ENCODE assay signal across 29 cellular contexts in genomic region chr10:11005626-11006427, GRCh38. TPM values are rescaled to one million over a fixed set of nuclear protein-coding genes. Genes with fewer than 3 reads are reported as not detected.
A peak's percentile ranks its signal among the peaks of the same experiment; 100 is the strongest.
DNase-seq lines count a peak whose midpoint lies in the region; ATAC-seq, FAIRE-seq and TF ChIP-seq lines count a peak whose summit lies in the region.
"Had no signal": no experiment of that assay in that cellular context is flagged by ENCODE, and none has a peak within 500 bp of the region (broad histone marks: within the 10 kb centered on the region; RNA-seq: fewer than 3 reads in every experiment).

No MANE protein-coding gene starts in this region.

- H3K27ac ChIP-seq in astrocyte (ENCODE audit: low read depth, low read length): no peak overlapping the region
- H3K27ac ChIP-seq in esophagus muscularis mucosa (replicated peaks in 1 of 4): peak overlapping the region in 1 of 4 donors; percentile 18
- no peak overlapping the region for H3K27ac ChIP-seq in PC-3 (ENCODE audit: low read length)
- H3K27ac ChIP-seq: breast epithelium, uterus had no signal

- WGBS in esophagus muscularis mucosa: 85% methylated on average over 11 of the region's 11 CpGs

- DNase-seq in astrocyte (ENCODE audit: low read depth) (no peak), esophagus muscularis mucosa (ENCODE audit: extremely low spot score) (peak; percentile 57), neural crest cell (ENCODE audit: low read depth, low spot score) (no peak), superior temporal gyrus (ENCODE audit: extremely low spot score) (peak; percentile 58), NOMO-1 treated with DMSO at 0.1 percent for 48 hours (lab: John Stamatoyannopoulos, UW; ENCODE audit: unreplicated experiment) (no peak), putamen (ENCODE audit: low spot score) (no peak), PC-3 (no peak), NCI-H2107 (lab: John Stamatoyannopoulos, UW) (no peak)
- DNase-seq: ACHN; activated CD4-positive, alpha-beta memory T cell treated with anti-CD3 and anti-CD28 coated beads, Interleukin-2, amount 10 ng/mL, durations not matched to agents 7 days and 5 days; DMS53; GF-D8; H7; Kasumi-1; mesenchymal stem cell; naive thymus-derived CD8-positive, alpha-beta T cell; NCI-H2171 treated with DMSO at 0.1 percent for 48 hours; NCI-H524; NK-92 treated with Interleukin-12 subunit alpha and Interleukin-12 subunit beta, amount 100 ng/mL, for 24 hours; posterior cingulate gyrus; stimulated activated CD4-positive, alpha-beta T cell treated with anti-CD3 and anti-CD28 coated beads, Interleukin-2, amount 100 ng/mL, for 24 hours; uterus had no signal

- H3K36me3 ChIP-seq in astrocyte (ENCODE audit: insufficient read depth, low read length) (no peaks in the 10 kb centered on the region), esophagus muscularis mucosa (no peaks in the 10 kb centered on the region), PC-3 (ENCODE audit: low read depth, low read length) (no peaks in the 10 kb centered on the region)
- H3K36me3 ChIP-seq: breast epithelium, uterus had no signal

- H3K9me3 ChIP-seq in astrocyte (ENCODE audit: insufficient read depth, low read depth, low read length) (no peaks in the 10 kb centered on the region), esophagus muscularis mucosa (no peaks in the 10 kb centered on the region), PC-3 (ENCODE audit: low read length) (no peaks in the 10 kb centered on the region)
- H3K9me3 ChIP-seq: breast epithelium, uterus had no signal

- ATAC-seq in PC-3: no peak
- ATAC-seq: activated CD4-positive, CD25-positive, alpha-beta regulatory T cell treated with anti-CD3 and anti-CD28 coated beads, Interleukin-2, amount 50 U/mL, for 24 hours; HepG2; naive thymus-derived CD8-positive, alpha-beta T cell had no signal

- no peaks in the 10 kb centered on the region for H3K27me3 ChIP-seq in astrocyte (ENCODE audit: insufficient read depth, low read length)
- H3K27me3 ChIP-seq in esophagus muscularis mucosa: no peaks in the 10 kb centered on the region
- peaks cover 30% of the 10 kb centered on the region; the same call in 1 of the 2 replicates for H3K27me3 ChIP-seq in PC-3 (ENCODE audit: low read length)
- H3K27me3 ChIP-seq: uterus had no signal

- BruUV-seq in PC-3 (replicated peaks; lab: Mats Ljungman, UMichigan): no TSS peak

- no peak for TF ChIP-seq POLR2A in esophagus muscularis mucosa (IDR thresholded peaks at IDR 0.05; ENCODE audit: low read depth)

- H2AFZ ChIP-seq in astrocyte (ENCODE audit: low read depth, low read length) (peak overlapping the region; percentile 74), PC-3 (ENCODE audit: low read length) (no peak overlapping the region)

- H3K4me3 Mint-ChIP-seq in astrocyte (ENCODE audit: unreplicated experiment) (no peak overlapping the region), neural crest cell (peak overlapping the region; percentile 96)
- H3K4me3 Mint-ChIP-seq: activated CD4-positive, alpha-beta memory T cell treated with anti-CD3 and anti-CD28 coated beads, Interleukin-2, amount 10 ng/mL, durations not matched to agents 7 days and 5 days had no signal

- H3K27me3 Mint-ChIP-seq in astrocyte (ENCODE audit: low read depth, unreplicated experiment): no peaks in the 10 kb centered on the region
- no peaks in the 10 kb centered on the region for H3K27me3 Mint-ChIP-seq in neural crest cell (ENCODE audit: low read depth)

- H3K27ac Mint-ChIP-seq in astrocyte (ENCODE audit: unreplicated experiment) (no peak overlapping the region), neural crest cell (ENCODE audit: unreplicated experiment) (peak overlapping the region; percentile 94)
- H3K27ac Mint-ChIP-seq: activated CD4-positive, alpha-beta memory T cell treated with anti-CD3 and anti-CD28 coated beads, Interleukin-2, amount 10 ng/mL, durations not matched to agents 7 days and 5 days; naive thymus-derived CD8-positive, alpha-beta T cell had no signal

- H3K36me3 Mint-ChIP-seq in astrocyte (ENCODE audit: low read depth, unreplicated experiment): no peaks in the 10 kb centered on the region
- H3K36me3 Mint-ChIP-seq in neural crest cell (ENCODE audit: low read depth): peaks cover 2% of the 10 kb centered on the region
- H3K36me3 Mint-ChIP-seq: naive thymus-derived CD8-positive, alpha-beta T cell had no signal

- H3K9ac ChIP-seq in astrocyte (ENCODE audit: low read length) (peak overlapping the region; percentile 54), PC-3 (ENCODE audit: low read length) (no peak overlapping the region)

- H3K4me2 ChIP-seq in astrocyte (ENCODE audit: low read length) (peak overlapping the region; percentile 78), PC-3 (ENCODE audit: low read length) (no peak overlapping the region)
- H3K4me2 ChIP-seq: smooth muscle cell had no signal

- no peaks in the 10 kb centered on the region for H3K9me2 ChIP-seq in PC-3 (replicated peaks; ENCODE audit: low read length)

- H3K79me2 ChIP-seq in astrocyte (ENCODE audit: insufficient read depth, low read length): no peaks in the 10 kb centered on the region
- H3K79me2 ChIP-seq in PC-3 (ENCODE audit: low read length): no peaks in the 10 kb centered on the region

- CTCF ChIA-PET in PC-3 (lab: Charles Lee): no interaction called here

- H3F3A ChIP-seq in PC-3 (ENCODE audit: low read length, unreplicated experiment): no peaks in the 10 kb centered on the region

- H3K9me3 Mint-ChIP-seq in astrocyte (ENCODE audit: unreplicated experiment) (no peaks in the 10 kb centered on the region), neural crest cell (no peaks in the 10 kb centered on the region)
- H3K9me3 Mint-ChIP-seq: activated CD4-positive, alpha-beta memory T cell treated with anti-CD3 and anti-CD28 coated beads, Interleukin-2, amount 10 ng/mL, durations not matched to agents 7 days and 5 days; naive thymus-derived CD8-positive, alpha-beta T cell had no signal

- FAIRE-seq in astrocyte (lab: Jason Lieb, UNC): no peak
- FAIRE-seq: endometrium, GM18507, HepG2, RCC 7860 had no signal

- H3K4me3 ChIP-seq in astrocyte (ENCODE audit: insufficient read depth, low read depth, low read length) (peak overlapping the region; percentile 61), esophagus muscularis mucosa (peak overlapping the region; percentile 10 to 26 (median 20)), PC-3 (ENCODE audit: low read length) (no peak overlapping the region)
- H3K4me3 ChIP-seq: breast epithelium, smooth muscle cell, uterus had no signal

- no peak for TF ChIP-seq EP300 in esophagus muscularis mucosa (IDR thresholded peaks at IDR 0.05)

- POLR2A ChIA-PET in PC-3 (lab: Charles Lee; ENCODE audit: unreplicated experiment): no interaction called here

- TF ChIP-seq CTCF in astrocyte (IDR thresholded peaks at IDR 0.05; ENCODE audit: insufficient read depth, low read depth, low read length): no peak
- TF ChIP-seq CTCF in esophagus muscularis mucosa (IDR thresholded peaks at IDR 0.05): no peak
- TF ChIP-seq CTCF in neural crest cell (conservative IDR thresholded peaks at IDR 0.05): no peak
- TF ChIP-seq CTCF in PC-3 (conservative IDR thresholded peaks at IDR 0.05; ENCODE audit: low read depth, low read length): no peak

- H3K4me1 Mint-ChIP-seq in astrocyte (ENCODE audit: low read depth, unreplicated experiment) (peaks cover 2% of the 10 kb centered on the region), neural crest cell (peaks cover 67% of the 10 kb centered on the region)

- intact Hi-C loops in esophagus muscularis mucosa (cut with DNase I): no loop called here
- intact Hi-C loops in PC-3 (cut with micrococcal nuclease): no loop called here

- H4K20me1 ChIP-seq in astrocyte (ENCODE audit: insufficient read depth, low read length) (no peaks in the 10 kb centered on the region), PC-3 (ENCODE audit: low read length) (no peaks in the 10 kb centered on the region)

- no peaks in the 10 kb centered on the region for H3K4me1 ChIP-seq in astrocyte (ENCODE audit: insufficient read depth, low read length)
- peaks cover 0 to 18% (median 6%) of the 10 kb centered on the region in 4 donors for H3K4me1 ChIP-seq in esophagus muscularis mucosa
- no peaks in the 10 kb centered on the region for H3K4me1 ChIP-seq in PC-3 (ENCODE audit: insufficient read depth, low read length)
- H3K4me1 ChIP-seq: breast epithelium, uterus had no signal

RNA-seq across cellular contexts. Expression of gene CELF2, which starts 11.8 kb away (rescaled TPM):
- total RNA-seq in astrocyte (65.0 and 76.1 TPM in 2 replicates), esophagus muscularis mucosa (100 to 1,000 TPM in 3 of 4 donors, 10 to 100 TPM in 1; 81.8 to 128 (median 104) TPM), neural crest cell (77.6 and 82.8 TPM in 2 replicates), PC-3 (2014; rRNA removed) (not detected in 2 replicates)
- total RNA-seq: HepG2 had no signal

Comparison
In these comparisons a context has a peak if more than half of its experiments do, and no peak if none do; other contexts are left out.
1. DNase-seq: peak in esophagus muscularis mucosa (single experiment) and superior temporal gyrus (single experiment); none in astrocyte (single experiment), neural crest cell (single experiment), NOMO-1 treated with DMSO at 0.1 percent for 48 hours (single experiment), putamen (single experiment), PC-3 (single experiment) and NCI-H2107 (single experiment).
2. RNA of gene CELF2, which starts 11.8 kb away (total RNA-seq): 81.8 to 128 TPM in esophagus muscularis mucosa, 77.6 to 82.8 TPM in neural crest cell and 65.0 to 76.1 TPM in astrocyte; not detected in PC-3; every median in the first group is over 10 times any median in the second.